Comparison of ENCODE assay signal across 6 cellular contexts in genomic region chr19:31439270-31439573, GRCh38.
"Had no signal": no experiment of that assay in that cellular context is flagged by ENCODE, and none has a peak within 500 bp of the region (broad histone marks: within the 10 kb centered on the region; RNA-seq: fewer than 3 reads in every experiment).

No MANE protein-coding gene starts in this region.

- H3K4me3 Mint-ChIP-seq: H9 had no signal

- H3K4me3 ChIP-seq: K562 had no signal

- H3K27ac Mint-ChIP-seq: H9 had no signal

- DNase-seq: GOT3, H9, HCEC 1CT, IMR-90, KG1 had no signal
